ENCODE assay signal across 13 cellular contexts in genomic region chr2:127066942-127067341, GRCh38. TPM values are rescaled to one million over a fixed set of nuclear protein-coding genes. Genes with fewer than 3 reads are reported as not detected.
DNase-seq lines count a peak whose midpoint lies in the region; ATAC-seq and TF ChIP-seq lines count a peak whose summit lies in the region.
"Had no signal": no experiment of that assay in that cellular context is flagged by ENCODE, and none has a peak within 500 bp of the region (broad histone marks: within the 10 kb centered on the region; RNA-seq: fewer than 3 reads in every experiment).

No MANE protein-coding gene starts in this region.

- peaks cover 0 to 94% (median 67%) of the 10 kb centered on the region in 11 experiments; a peak in 16 of 22 replicates for H4K20me1 ChIP-seq in BLaER1 treated with 17β-estradiol and CSF1 and Interleukin-3, amounts not matched to agents 10 nM and 100 nM

- H3K9ac ChIP-seq in BLaER1 treated with 17β-estradiol and CSF1 and Interleukin-3, amounts not matched to agents 10 nM and 100 nM: peak overlapping the region in 6 of 11 experiments; percentile 32 to 82 (median 58); a peak in 8 of 22 replicates

- H3K36me3 ChIP-seq in BLaER1 treated with 17β-estradiol and CSF1 and Interleukin-3, amounts not matched to agents 10 nM and 100 nM: peaks cover 0 to 82% (median 71%) of the 10 kb centered on the region in 11 experiments; a peak in 19 of 22 replicates
- H3K36me3 ChIP-seq in SJSA1: peaks cover 47% of the 10 kb centered on the region
- H3K36me3 ChIP-seq in sigmoid colon: peaks cover 0 to 20% (median 4%) of the 10 kb centered on the region in 4 donors
- H3K36me3 ChIP-seq in H7 (replicated peaks; ENCODE audit: control insufficient read depth, insufficient read depth, low read length): no peaks in the 10 kb centered on the region

- no peaks in the 10 kb centered on the region for H3K9me3 ChIP-seq in BLaER1 treated with 17β-estradiol and CSF1 and Interleukin-3, amounts not matched to agents 10 nM and 100 nM (replicated peaks in 1 of 11)
- H3K9me3 ChIP-seq in SJSA1 (replicated peaks) (no peaks in the 10 kb centered on the region), sigmoid colon (no peaks in the 10 kb centered on the region)

- no peak for ATAC-seq in GM19463 (IDR thresholded peaks at IDR 0.05; ENCODE audit: unreplicated experiment)
- ATAC-seq in GM18858 (IDR thresholded peaks at IDR 0.05; ENCODE audit: unreplicated experiment): no peak

- TF ChIP-seq EP300 in sigmoid colon (IDR thresholded peaks at IDR 0.05): no peak

- TF ChIP-seq CTCF in fibroblast of villous mesenchyme (IDR thresholded peaks at IDR 0.05; ENCODE audit: insufficient read depth, low read depth, low read length) (no peak), sigmoid colon (IDR thresholded peaks at IDR 0.05) (no peak)

- H3K27me3 ChIP-seq in BLaER1 treated with 17β-estradiol and CSF1 and Interleukin-3, amounts not matched to agents 10 nM and 100 nM: no peaks in the 10 kb centered on the region
- H3K27me3 ChIP-seq in SJSA1 (replicated peaks): no peaks in the 10 kb centered on the region
- no peaks in the 10 kb centered on the region for H3K27me3 ChIP-seq in sigmoid colon
- peaks cover 3% of the 10 kb centered on the region; the same call in 1 of the 2 replicates for H3K27me3 ChIP-seq in H7 (ENCODE audit: control insufficient read depth, insufficient read depth, low read length)

- WGBS in sigmoid colon, 2 donors: 81 to 85% methylated on average over 10 of the region's 10 CpGs

- TF ChIP-seq POLR2A in sigmoid colon (IDR thresholded peaks at IDR 0.05): no peak

- H3K4me3 ChIP-seq in BLaER1 treated with 17β-estradiol and CSF1 and Interleukin-3, amounts not matched to agents 10 nM and 100 nM: no peak overlapping the region
- H3K4me3 ChIP-seq in SJSA1 (no peak overlapping the region), fibroblast of villous mesenchyme (ENCODE audit: low read depth, low read length) (no peak overlapping the region), sigmoid colon (no peak overlapping the region), H7 (ENCODE audit: insufficient read depth, low read depth, low read length) (no peak overlapping the region)
- H3K4me3 ChIP-seq: PC-9 had no signal

- H3K27ac ChIP-seq in BLaER1 treated with 17β-estradiol and CSF1 and Interleukin-3, amounts not matched to agents 10 nM and 100 nM: peak overlapping the region in 9 of 11 experiments; percentile 4 to 91 (median 80); a peak in 14 of 22 replicates
- H3K27ac ChIP-seq in SJSA1 (peak overlapping the region; percentile 56; the same call in 1 of the 2 replicates), sigmoid colon (peak overlapping the region; percentile 53 to 77 (median 75))
- H3K27ac ChIP-seq: PC-9, VCaP had no signal

- peaks cover 91 to 100% (median 100%) of the 10 kb centered on the region in 10 experiments for H3K4me1 ChIP-seq in BLaER1 treated with 17β-estradiol and CSF1 and Interleukin-3, amounts not matched to agents 10 nM and 100 nM
- H3K4me1 ChIP-seq in SJSA1 (replicated peaks): peaks cover 46% of the 10 kb centered on the region
- peaks cover 0 to 29% (median 22%) of the 10 kb centered on the region in 4 donors for H3K4me1 ChIP-seq in sigmoid colon

- DNase-seq in SJSA1 (ENCODE audit: low read depth in 1 of 2, low spot score in 2 of 2): peak; percentile 61 to 64
- DNase-seq in fibroblast of villous mesenchyme (ENCODE audit: low read depth): peak; percentile 62
- peak; percentile 89 for DNase-seq in sigmoid colon
- DNase-seq in stimulated activated naive CD4-positive, alpha-beta T cell treated with Interleukin-2 at 50 U/mL for 16 hours (lab: John Stamatoyannopoulos, UW): no peak
- no peak for DNase-seq in H7
- DNase-seq: Calu3, naive B cell, NCI-H2029, PC-9 had no signal

- peak overlapping the region; percentile 80 to 98 (median 96); a peak in 21 of 22 replicates for H3K4me2 ChIP-seq in BLaER1 treated with 17β-estradiol and CSF1 and Interleukin-3, amounts not matched to agents 10 nM and 100 nM

- intact Hi-C loops in sigmoid colon (cut with DNase I): loop anchor here (5.0 to 10.0 kb wide), 2 partner anchors 40 to 338 kb away; partner anchors contain the start of gene BIN1

RNA-seq across cellular contexts. Expression of gene BIN1, which starts 40.0 kb away (rescaled TPM):
- 68.6 and 76.5 TPM in 2 replicates for total RNA-seq in SJSA1 (2014; rRNA removed; shearing (Covaris generic))
- total RNA-seq in fibroblast of villous mesenchyme (75.6 and 85.4 TPM in 2 replicates), sigmoid colon (10 to 100 TPM; 36.1 to 57.9 (median 43.2) TPM)
- polyA plus RNA-seq in sigmoid colon: 10 to 100 TPM; 20.3 to 52.9 (median 34.8) TPM
- 26.0 and 31.6 TPM in 2 replicates for total RNA-seq in H7 (2014; rRNA removed; shearing (Covaris generic))

Comparison
In these comparisons a context has a peak if more than half of its experiments do, and no peak if none do; other contexts are left out.
1. DNase-seq: peak in SJSA1 (2 of 2), fibroblast of villous mesenchyme (single experiment) and sigmoid colon (single experiment); none in stimulated activated naive CD4-positive, alpha-beta T cell treated with Interleukin-2 at 50 U/mL for 16 hours (single experiment) and H7 (single experiment).
2. Peak in every context shown above with its lines, with median percentiles within 50 percentile points of each other: H3K27ac ChIP-seq.